7 cellular contexts compared by ENCODE assay signal in the genomic region with DNA sequence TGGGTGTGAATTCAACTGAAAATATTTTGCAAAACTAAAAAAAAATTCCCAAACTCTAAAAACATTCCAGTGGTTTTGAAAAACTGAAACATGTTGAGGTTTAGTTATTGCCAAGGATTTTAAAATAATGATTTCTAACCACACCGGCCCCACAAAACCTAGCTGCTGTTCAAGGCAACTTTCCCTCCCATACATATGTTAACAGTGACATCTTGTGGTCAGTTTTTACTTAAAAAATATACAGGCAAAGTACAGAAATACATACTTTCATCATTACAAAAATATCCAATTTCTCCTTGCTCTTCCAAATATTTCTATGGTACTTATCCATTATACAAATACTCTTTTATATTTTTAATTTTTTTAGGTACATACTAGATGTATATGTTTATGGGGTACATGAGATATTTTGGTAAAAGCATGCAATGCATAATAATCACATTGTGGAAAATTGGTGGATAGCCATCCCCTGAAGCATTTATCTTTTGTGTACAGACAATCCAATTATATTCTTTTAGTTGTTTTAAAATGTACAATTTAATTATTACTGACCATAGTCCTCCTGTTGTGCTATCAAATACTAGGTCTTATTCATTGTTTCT. TPM values are rescaled to one million over a fixed set of nuclear protein-coding genes. Genes with fewer than 3 reads are reported as not detected.
DNase-seq lines count a peak whose midpoint lies in the region; ATAC-seq, FAIRE-seq and TF ChIP-seq lines count a peak whose summit lies in the region.

No MANE protein-coding gene starts in this region.

- H3K9me2 ChIP-seq in HCT116 (ENCODE audit: insufficient read depth) = no peaks in the 10 kb centered on the region

- DNase-seq in GM03348 (ENCODE audit: low spot score) (peak; percentile 62), HCT116 (ENCODE audit: low read depth, low spot score) (peak; percentile 38), NCI-H1930 (lab: John Stamatoyannopoulos, UW) (peak; percentile 12 to 44), amniotic stem cell (lab: John Stamatoyannopoulos, UW) (peak; percentile 17), keratinocyte (ENCODE audit: low read depth, low spot score) (peak; percentile 0), GM19238 (ENCODE audit: insufficient read length, low spot score) (no peak)
- no peak for DNase-seq in activated naive CD4-positive, alpha-beta T cell treated with anti-CD3 and anti-CD28 coated beads, Interleukin-2, amount 50 U/mL, for 72 hours (ENCODE audit: low spot score in 2 of 2)

- no peak for FAIRE-seq in keratinocyte (lab: Jason Lieb, UNC)

- H3K4me2 ChIP-seq in HCT116 (ENCODE audit: low read length) (no peak overlapping the region), keratinocyte (ENCODE audit: control insufficient read depth, extremely low read depth, insufficient read depth, low read depth, low read length) (no peak overlapping the region)

- no peak overlapping the region for H3K27ac Mint-ChIP-seq in activated naive CD4-positive, alpha-beta T cell treated with anti-CD3 and anti-CD28 coated beads, Interleukin-2, amount 50 U/mL, for 72 hours

- H3K27ac ChIP-seq in HCT116 (ENCODE audit: low read depth, low read length) (no peak overlapping the region), keratinocyte (ENCODE audit: control insufficient read depth, insufficient read depth, low read length) (no peak overlapping the region)

- TF ChIP-seq POLR2A in HCT116 (IDR thresholded peaks at IDR 0.05; ENCODE audit: borderline replicate concordance, extremely low read depth, insufficient read depth, insufficient read length) = no peak

- H3K4me3 ChIP-seq in HCT116 (replicated peaks in 1 of 2; ENCODE audit: low read depth in 1 of 2, low read length in 2 of 2) (no peak overlapping the region), keratinocyte (ENCODE audit: control insufficient read depth in 2 of 3, extremely low read depth in 1 of 3, insufficient read depth in 2 of 3, low read depth in 1 of 3, low read length in 3 of 3) (no peak overlapping the region)

- no peaks in the 10 kb centered on the region for H3K79me2 ChIP-seq in HCT116 (ENCODE audit: insufficient read depth, low read length)
- H3K79me2 ChIP-seq in keratinocyte (ENCODE audit: control insufficient read depth, insufficient read depth, low read length) = no peaks in the 10 kb centered on the region

- no peak; the same call in 1 of the 2 replicates for ATAC-seq in HCT116
- no peak for ATAC-seq in activated naive CD4-positive, alpha-beta T cell treated with anti-CD3 and anti-CD28 coated beads, Interleukin-2, amount 50 U/mL, for 72 hours

- RAD21 ChIA-PET in HCT116 (lab: Charles Lee; ENCODE audit: low non-redundant PET in 1 of 2, low total read pairs in 2 of 2, uncharacterized antibody in 2 of 2, unreplicated experiment in 2 of 2) = interaction anchor here in 1 of 2 experiments (1.1 kb wide), 1 partner anchor 1143 kb away, joined by 4 read pairs; no protein-coding TSS in a partner anchor

- H3K36me3 Mint-ChIP-seq in activated naive CD4-positive, alpha-beta T cell treated with anti-CD3 and anti-CD28 coated beads, Interleukin-2, amount 50 U/mL, for 72 hours = no peaks in the 10 kb centered on the region

- no peaks in the 10 kb centered on the region for H3K4me1 ChIP-seq in HCT116 (ENCODE audit: control insufficient read depth in 1 of 2, insufficient read depth in 2 of 2, low read length in 2 of 2)
- H3K4me1 ChIP-seq in keratinocyte (ENCODE audit: control insufficient read depth, extremely low read depth, insufficient read depth, low read length) = no peaks in the 10 kb centered on the region

- dilution Hi-C loops in keratinocyte (cut with MboI; ENCODE audit: extremely low pct_ligation_motif_present, low sequenced_read_pairs) = loop anchor here (25.0 kb wide), 1 partner anchor 237 kb away; no protein-coding TSS in a partner anchor

- H4K20me1 ChIP-seq in HCT116 (ENCODE audit: insufficient read depth) (no peaks in the 10 kb centered on the region), keratinocyte (ENCODE audit: control insufficient read depth, extremely low read depth, insufficient read depth, low read length) (no peaks in the 10 kb centered on the region)

- POLR2A ChIA-PET in HCT116 (lab: Charles Lee) = no interaction called here

- H3K27me3 ChIP-seq in HCT116 (ENCODE audit: insufficient read depth, low read length) = no peaks in the 10 kb centered on the region
- H3K27me3 ChIP-seq in keratinocyte (ENCODE audit: control insufficient read depth, extremely low read depth, insufficient read depth, low read length) = no peaks in the 10 kb centered on the region

- H2AFZ ChIP-seq in HCT116 (ENCODE audit: low read depth, low read length, poor library complexity, severe bottlenecking) = no peak overlapping the region
- H2AFZ ChIP-seq in keratinocyte (ENCODE audit: control insufficient read depth, low read length) = no peak overlapping the region

- no peak overlapping the region for H3K9ac ChIP-seq in HCT116 (ENCODE audit: low read length)
- no peak overlapping the region for H3K9ac ChIP-seq in keratinocyte (ENCODE audit: control insufficient read depth, extremely low read depth, insufficient read depth, low read length)

- H3K9me3 ChIP-seq in HCT116 (ENCODE audit: control insufficient read depth in 1 of 2, insufficient read depth in 1 of 2, low read depth in 1 of 2, low read length in 2 of 2) (no peaks in the 10 kb centered on the region), keratinocyte (ENCODE audit: control insufficient read depth, low read depth, low read length) (no peaks in the 10 kb centered on the region)

- TF ChIP-seq RAD21 in HCT116 (IDR thresholded peaks at IDR 0.05; ENCODE audit: low read depth) = peak; percentile 81

- H3K36me3 ChIP-seq in HCT116 (ENCODE audit: control insufficient read depth in 1 of 2, insufficient read depth in 2 of 2, low read length in 2 of 2) (no peaks in the 10 kb centered on the region), keratinocyte (ENCODE audit: control insufficient read depth in 2 of 2, extremely low read depth in 1 of 2, insufficient read depth in 2 of 2, low read length in 2 of 2) (no peaks in the 10 kb centered on the region)

- no peaks in the 10 kb centered on the region for H3K9me1 ChIP-seq in keratinocyte (ENCODE audit: control insufficient read depth, extremely low read depth, insufficient read depth, low read length)

- no peaks in the 10 kb centered on the region for H3K9me3 Mint-ChIP-seq in activated naive CD4-positive, alpha-beta T cell treated with anti-CD3 and anti-CD28 coated beads, Interleukin-2, amount 50 U/mL, for 72 hours

- CTCF ChIA-PET in HCT116 (lab: Charles Lee) = interaction anchor here (0.6 to 1.7 kb wide), 18 partner anchors 11 to 1290 kb away, joined by 3 to 18 read pairs (median 3); a partner anchor contains a TSS

- BruUV-seq in HCT116 (replicated peaks; lab: Mats Ljungman, UMichigan) = no TSS peak

- intact Hi-C loops in HCT116 (cut with micrococcal nuclease) = loop anchor here (1.0 to 10.0 kb wide), 5 partner anchors 238 to 1147 kb away; no protein-coding TSS in a partner anchor

- TF ChIP-seq CTCF in HCT116 (IDR thresholded peaks at IDR 0.05 in 2 of 3, conservative IDR thresholded peaks at IDR 0.05 in 1 of 3; ENCODE audit: borderline replicate concordance in 1 of 3, insufficient read depth in 1 of 3, low read depth in 2 of 3, low read length in 2 of 3) (peak; percentile 35 to 66 (median 59)), keratinocyte (optimal IDR thresholded peaks at IDR 0.05 in 1 of 3, IDR thresholded peaks at IDR 0.05 in 1 of 3, conservative IDR thresholded peaks at IDR 0.05 in 1 of 3; ENCODE audit: extremely low read depth in 1 of 3, insufficient read depth in 2 of 3, low read length in 3 of 3) (peak in 2 of 3 experiments; percentile 22 to 36)

TF ChIP-seq in HCT116, 20 proteins besides CTCF, POLR2A, EP300 and RAD21:
- TF ChIP-seq, protein P1, sequence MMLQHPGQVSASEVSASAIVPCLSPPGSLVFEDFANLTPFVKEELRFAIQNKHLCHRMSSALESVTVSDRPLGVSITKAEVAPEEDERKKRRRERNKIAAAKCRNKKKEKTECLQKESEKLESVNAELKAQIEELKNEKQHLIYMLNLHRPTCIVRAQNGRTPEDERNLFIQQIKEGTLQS (IDR thresholded peaks at IDR 0.05) = no peak
- TF ChIP-seq EGR1 (IDR thresholded peaks at IDR 0.05; ENCODE audit: low read depth) = no peak
- TF ChIP-seq ZFX (IDR thresholded peaks at IDR 0.05) = no peak
- no peak for TF ChIP-seq ZNF274 (IDR thresholded peaks at IDR 0.05; ENCODE audit: low read depth, low read length)
- TF ChIP-seq ELF1 (IDR thresholded peaks at IDR 0.05; ENCODE audit: borderline replicate concordance, low read depth) = no peak

RNA-seq across cellular contexts. Expression of a gene that starts 34.4 kb away (rescaled TPM):
- 101 TPM for total RNA-seq in HCT116 (2021; ENCODE audit: unreplicated experiment)
- polyA plus RNA-seq in HCT116 (2012) = 50.7 and 59.0 TPM in 2 replicates
- 31.5 to 62.1 TPM (median 34.6 TPM) in 3 replicates for polyA plus RNA-seq in keratinocyte
- polyA plus RNA-seq in keratinocyte (2011; ENCODE audit: low read depth) = 20.2 TPM
- polyA plus RNA-seq in keratinocyte (2011; cell fraction: cytosol; rRNA removed) = 32.6 and 60.6 TPM in 2 replicates
- polyA plus RNA-seq in keratinocyte (2011; cell fraction: nucleus; rRNA removed) = 33.1 and 33.9 TPM in 2 replicates
- polyA plus RNA-seq in keratinocyte (2012; ENCODE audit: low replicate concordance) = 31.2 and 32.5 TPM in 2 replicates
- polyA minus RNA-seq in keratinocyte = 17.1 to 44.6 TPM (median 29.2 TPM) in 3 replicates
- 81.5 TPM for polyA minus RNA-seq in keratinocyte (2011; cell fraction: cytosol; rRNA and poly(A)+ RNA removed)
- polyA minus RNA-seq in keratinocyte (2011; cell fraction: nucleus; rRNA and poly(A)+ RNA removed) = 43.5 and 46.8 TPM in 2 replicates
- total RNA-seq in activated naive CD4-positive, alpha-beta T cell treated with anti-CD3 and anti-CD28 coated beads, Interleukin-2, amount 50 U/mL, for 72 hours = 10 to 100 TPM; 49.9 to 54.8 TPM

Comparison
In these comparisons a context has a peak if more than half of its experiments do, and no peak if none do; other contexts are left out.
1. DNase-seq: peak in GM03348 (single experiment), HCT116 (single experiment), NCI-H1930 (2 of 2), amniotic stem cell (single experiment) and keratinocyte (single experiment); none in activated naive CD4-positive, alpha-beta T cell treated with anti-CD3 and anti-CD28 coated beads, Interleukin-2, amount 50 U/mL, for 72 hours (0 of 2) and GM19238 (single experiment).